In the genomic region with DNA sequence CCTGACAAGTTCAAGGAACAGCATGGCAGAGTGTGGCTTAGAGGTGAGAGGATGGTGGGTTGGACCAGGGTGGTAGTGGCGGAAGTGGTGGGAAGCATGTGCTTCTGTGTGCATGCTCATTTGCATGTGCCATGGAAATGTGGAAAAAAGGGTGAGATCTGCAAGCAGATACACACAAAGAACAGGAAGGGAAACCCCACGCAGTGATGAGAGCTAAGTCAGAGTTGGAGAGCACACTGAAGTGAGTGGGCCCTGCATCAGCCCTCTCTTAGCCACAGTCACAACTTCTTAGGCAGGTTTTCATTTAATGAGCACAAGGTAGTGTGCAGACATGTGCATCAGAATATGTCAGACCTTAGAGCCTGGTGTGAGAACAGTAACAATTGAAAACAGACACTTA, we compare ENCODE assay signal across 17 cellular contexts.
A peak's percentile ranks its signal among the peaks of the same experiment; 100 is the strongest.
DNase-seq lines count a peak whose midpoint lies in the region; ATAC-seq lines count a peak whose summit lies in the region.
"Had no signal": no experiment of that assay in that cellular context is flagged by ENCODE, and none has a peak within 500 bp of the region (broad histone marks: within the 10 kb centered on the region; RNA-seq: fewer than 3 reads in every experiment).

No MANE protein-coding gene starts in this region.

- peak; percentile 55 for ATAC-seq in GM18909 (IDR thresholded peaks at IDR 0.05; ENCODE audit: poor library complexity, unreplicated experiment)
- ATAC-seq in HG02852 (IDR thresholded peaks at IDR 0.05; ENCODE audit: unreplicated experiment) = peak; percentile 88
- no peak for ATAC-seq in T-helper 17 cell
- ATAC-seq: HCT116, PC-3 had no signal

- H3K4me3 Mint-ChIP-seq in activated CD4-positive, alpha-beta T cell treated with anti-CD3 and anti-CD28 coated beads, Interleukin-2, amount 10 ng/mL, durations not matched to agents 7 days and 5 days = no peak overlapping the region
- H3K4me3 Mint-ChIP-seq in T-helper 17 cell = no peak overlapping the region

- peaks cover 2% of the 10 kb centered on the region for H3K4me1 Mint-ChIP-seq in activated CD4-positive, alpha-beta T cell treated with anti-CD3 and anti-CD28 coated beads, Interleukin-2, amount 10 ng/mL, durations not matched to agents 7 days and 5 days
- H3K4me1 Mint-ChIP-seq in T-helper 17 cell = peaks cover 4% of the 10 kb centered on the region

- DNase-seq in activated CD4-positive, alpha-beta T cell treated with anti-CD3 and anti-CD28 coated beads for 48 hours = peak; percentile 6
- no peak for DNase-seq in activated CD4-positive, alpha-beta T cell treated with anti-CD3 and anti-CD28 coated beads, Interleukin-2, amount 10 ng/mL, durations not matched to agents 7 days and 5 days
- DNase-seq in T-helper 17 cell (no peak), T-helper 9 cell (no peak), cerebellar nuclear complex (lab: John Stamatoyannopoulos, UW) (no peak), DMS79 treated with DMSO at 0.1 percent for 48 hours (lab: John Stamatoyannopoulos, UW) (no peak)
- DNase-seq: 8988T, EL, NCI-H146, NCI-H2081 treated with DMSO at 0.1 percent for 48 hours, NCI-H2227 treated with DMSO at 0.1 percent for 48 hours, NCI-H526, PC-3 had no signal

- CTCF ChIA-PET in activated CD4-positive, alpha-beta T cell treated with anti-CD3 and anti-CD28 coated beads, Interleukin-2, amount 10 ng/mL, durations not matched to agents 7 days and 5 days (lab: Charles Lee) = no interaction called here

- POLR2A ChIA-PET in activated CD4-positive, alpha-beta T cell treated with anti-CD3 and anti-CD28 coated beads, Interleukin-2, amount 10 ng/mL, durations not matched to agents 7 days and 5 days (lab: Charles Lee) = no interaction called here

- H3K9me3 ChIP-seq in T-helper 17 cell (ENCODE audit: control insufficient read depth, low read length, poor library complexity, severe bottlenecking) = no peaks in the 10 kb centered on the region
- H3K9me3 ChIP-seq: BLaER1 treated with 17β-estradiol and CSF1 and Interleukin-3, amounts not matched to agents 10 nM and 100 nM had no signal

- H3K9me3 Mint-ChIP-seq in activated CD4-positive, alpha-beta T cell treated with anti-CD3 and anti-CD28 coated beads, Interleukin-2, amount 10 ng/mL, durations not matched to agents 7 days and 5 days = no peaks in the 10 kb centered on the region

- H3K27ac Mint-ChIP-seq in activated CD4-positive, alpha-beta T cell treated with anti-CD3 and anti-CD28 coated beads, Interleukin-2, amount 10 ng/mL, durations not matched to agents 7 days and 5 days = no peak overlapping the region
- H3K27ac Mint-ChIP-seq in T-helper 17 cell = peak overlapping the region; percentile 22

- H3K36me3 Mint-ChIP-seq in activated CD4-positive, alpha-beta T cell treated with anti-CD3 and anti-CD28 coated beads, Interleukin-2, amount 10 ng/mL, durations not matched to agents 7 days and 5 days (ENCODE audit: low read depth) = no peaks in the 10 kb centered on the region
- H3K36me3 Mint-ChIP-seq in T-helper 17 cell (ENCODE audit: low read depth) = no peaks in the 10 kb centered on the region

- H3K27me3 Mint-ChIP-seq in activated CD4-positive, alpha-beta T cell treated with anti-CD3 and anti-CD28 coated beads, Interleukin-2, amount 10 ng/mL, durations not matched to agents 7 days and 5 days = no peaks in the 10 kb centered on the region
- no peaks in the 10 kb centered on the region for H3K27me3 Mint-ChIP-seq in T-helper 17 cell
